19 cellular contexts compared by ENCODE assay signal in genomic region chr14:54815016-54815415, GRCh38.
DNase-seq lines count a peak whose midpoint lies in the region; ATAC-seq and TF ChIP-seq lines count a peak whose summit lies in the region.
"Had no signal": no experiment of that assay in that cellular context is flagged by ENCODE, and none has a peak within 500 bp of the region (broad histone marks: within the 10 kb centered on the region; RNA-seq: fewer than 3 reads in every experiment).

No MANE protein-coding gene starts in this region.

- no peaks in the 10 kb centered on the region for H3K36me3 ChIP-seq in psoas muscle (ENCODE audit: insufficient read depth in 1 of 2, low read depth in 1 of 2)
- H3K36me3 ChIP-seq: breast epithelium, spleen had no signal

- whole genome bisulfite sequencing in psoas muscle, 3 donors = 24 to 29% (median 26%) methylated on average over 12 of the region's 12 CpGs

- peak in 3 of 4 donors; percentile 60 to 76 (median 75) for ATAC-seq in psoas muscle
- ATAC-seq in GM21825 (IDR thresholded peaks at IDR 0.05; ENCODE audit: unreplicated experiment) = no peak
- no peak for ATAC-seq in HG02938 (IDR thresholded peaks at IDR 0.05; ENCODE audit: unreplicated experiment)
- ATAC-seq: activated CD8-positive, alpha-beta memory T cell treated with anti-CD3 and anti-CD28 coated beads, Interleukin-2, amount 10 ng/mL, durations not matched to agents 7 days and 5 days; effector memory CD8-positive, alpha-beta T cell; foreskin keratinocyte; GM23338; WTC11 had no signal

- DNase-seq in HT1080 (ENCODE audit: low read depth) = peak; percentile 19
- peak; percentile 51 to 77 for DNase-seq in SHP77 (lab: John Stamatoyannopoulos, UW)
- DNase-seq in glomerular visceral epithelial cell (ENCODE audit: extremely low spot score) = peak; percentile 91
- DNase-seq in psoas muscle = peak in 1 of 2 donors; percentile 61
- DNase-seq in substantia nigra (lab: John Stamatoyannopoulos, UW) = no peak
- DNase-seq in stimulated activated CD4-positive, alpha-beta T cell treated with anti-CD3 and anti-CD28 coated beads, Interleukin-1b, Interleukin-23, amount 100 ng/mL, for 48 hours = no peak
- DNase-seq: activated CD8-positive, alpha-beta memory T cell treated with anti-CD3 and anti-CD28 coated beads, Interleukin-2, amount 10 ng/mL, durations not matched to agents 7 days and 5 days; activated naive CD4-positive, alpha-beta T cell; DND-41; effector memory CD8-positive, alpha-beta T cell; foreskin keratinocyte; NCI-H1048; NCI-H226; spleen had no signal

- H3K9me3 ChIP-seq in psoas muscle = no peaks in the 10 kb centered on the region
- H3K9me3 ChIP-seq: breast epithelium, spleen had no signal

- TF ChIP-seq CTCF in psoas muscle (IDR thresholded peaks at IDR 0.05) = no peak

- no peaks in the 10 kb centered on the region for H3K4me1 ChIP-seq in psoas muscle
- H3K4me1 ChIP-seq: breast epithelium, foreskin keratinocyte, spleen had no signal

- H3K27ac ChIP-seq in psoas muscle = no peak overlapping the region
- H3K27ac ChIP-seq in substantia nigra (ENCODE audit: low read depth, low read length, poor library complexity, severe bottlenecking) = no peak overlapping the region
- H3K27ac ChIP-seq: breast epithelium, foreskin keratinocyte, spleen had no signal

- intact Hi-C loops in psoas muscle (cut with DNase I) = no loop called here

- H3K27me3 ChIP-seq in psoas muscle (ENCODE audit: insufficient read depth in 3 of 3, low read length in 2 of 3) = peaks cover 0 to 12% (median 4%) of the 10 kb centered on the region in 3 donors
- H3K27me3 ChIP-seq: breast epithelium, spleen had no signal

- H3K4me3 ChIP-seq in psoas muscle = no peak overlapping the region
- H3K4me3 ChIP-seq: breast epithelium, GM23338, spleen had no signal

Comparison
In these comparisons a context has a peak if more than half of its experiments do, and no peak if none do; other contexts are left out.
1. DNase-seq: peak in HT1080 (single experiment), SHP77 (2 of 2) and glomerular visceral epithelial cell (single experiment); none in substantia nigra (0 of 49) and stimulated activated CD4-positive, alpha-beta T cell treated with anti-CD3 and anti-CD28 coated beads, Interleukin-1b, Interleukin-23, amount 100 ng/mL, for 48 hours (single experiment).
2. ATAC-seq: peak in psoas muscle (3 of 4); none in GM21825 (single experiment) and HG02938 (single experiment).